ENCODE assay signal across 12 cellular contexts in genomic region chr1:204450461-204451257, GRCh38. TPM values are rescaled to one million over a fixed set of nuclear protein-coding genes. Genes with fewer than 3 reads are reported as not detected.
DNase-seq lines count a peak whose midpoint lies in the region; ATAC-seq, FAIRE-seq and TF ChIP-seq lines count a peak whose summit lies in the region.
"Had no signal": no experiment of that assay in that cellular context is flagged by ENCODE, and none has a peak within 500 bp of the region (broad histone marks: within the 10 kb centered on the region; RNA-seq: fewer than 3 reads in every experiment).

No MANE protein-coding gene starts in this region.

- no peaks in the 10 kb centered on the region for H3K9me3 ChIP-seq in BLaER1 treated with 17β-estradiol and CSF1 and Interleukin-3, amounts not matched to agents 10 nM and 100 nM (replicated peaks in 1 of 11)
- no peaks in the 10 kb centered on the region for H3K9me3 ChIP-seq in PC-3 (ENCODE audit: low read length)
- H3K9me3 ChIP-seq in pancreas = no peaks in the 10 kb centered on the region

- H2AFZ ChIP-seq in PC-3 (ENCODE audit: low read length) = 0 out of 2 replicates have a peak overlapping the region, but pooled peaks have one; percentile 4

- peaks cover 33 to 98% (median 84%) of the 10 kb centered on the region in 11 experiments for H3K36me3 ChIP-seq in BLaER1 treated with 17β-estradiol and CSF1 and Interleukin-3, amounts not matched to agents 10 nM and 100 nM
- H3K36me3 ChIP-seq in PC-3 (ENCODE audit: low read depth, low read length) (peaks cover 45% of the 10 kb centered on the region), pancreas (peaks cover 0 to 5% (median under 1%) of the 10 kb centered on the region in 3 donors)

- ATAC-seq in PC-3 (peak; percentile 71), Right ventricle myocardium inferior (peak; percentile 86), pancreas (peak; percentile 47 to 76 (median 68)), GM18517 (IDR thresholded peaks at IDR 0.05; ENCODE audit: unreplicated experiment) (no peak), GM21717 (IDR thresholded peaks at IDR 0.05; ENCODE audit: unreplicated experiment) (no peak), HG03521 (IDR thresholded peaks at IDR 0.05; ENCODE audit: unreplicated experiment) (no peak)
- ATAC-seq: WTC11 had no signal

- H3K27ac ChIP-seq in BLaER1 treated with 17β-estradiol and CSF1 and Interleukin-3, amounts not matched to agents 10 nM and 100 nM = peak overlapping the region in 10 of 11 experiments; percentile 9 to 74 (median 49); a peak in 18 of 22 replicates
- H3K27ac ChIP-seq in PC-3 (ENCODE audit: low read length) (peak overlapping the region; percentile 70), pancreas (peak overlapping the region in 2 of 4 donors; percentile 30 to 50)

- CTCF ChIA-PET in PC-3 (lab: Charles Lee) = interaction anchor here (0.6 to 1.6 kb wide), 3 partner anchors 43 to 840 kb away, joined by 3 to 7 read pairs (median 5); partner anchors contain the start of gene PIK3C2B

- no peaks in the 10 kb centered on the region for H3F3A ChIP-seq in PC-3 (ENCODE audit: low read length, unreplicated experiment)

- intact Hi-C loops in PC-3 (cut with micrococcal nuclease) = no loop called here
- intact Hi-C loops in Right ventricle myocardium inferior (cut with DNase I) = loop anchor here (2.0 kb wide), 1 partner anchor 16 kb away; no protein-coding TSS in a partner anchor
- intact Hi-C loops in pancreas (cut with DNase I) = loop anchor here in 1 of 3 donors (5.0 kb wide), 1 partner anchor 47 kb away; no protein-coding TSS in a partner anchor

- H3K79me2 ChIP-seq in PC-3 (ENCODE audit: low read length) = no peaks in the 10 kb centered on the region

- H3K9me2 ChIP-seq in PC-3 (replicated peaks; ENCODE audit: low read length) = no peaks in the 10 kb centered on the region

- H4K20me1 ChIP-seq in BLaER1 treated with 17β-estradiol and CSF1 and Interleukin-3, amounts not matched to agents 10 nM and 100 nM = peaks cover 0 to 6% (median 0%) of the 10 kb centered on the region in 11 experiments; a peak in 4 of 22 replicates
- H4K20me1 ChIP-seq in PC-3 (ENCODE audit: low read length) = no peaks in the 10 kb centered on the region

- no peak for FAIRE-seq in pancreas (lab: Jason Lieb, UNC)

- peaks cover 71 to 97% (median 87%) of the 10 kb centered on the region in 10 experiments for H3K4me1 ChIP-seq in BLaER1 treated with 17β-estradiol and CSF1 and Interleukin-3, amounts not matched to agents 10 nM and 100 nM
- peaks cover 31% of the 10 kb centered on the region for H3K4me1 ChIP-seq in PC-3 (ENCODE audit: insufficient read depth, low read length)
- no peaks in the 10 kb centered on the region for H3K4me1 ChIP-seq in pancreas

- H3K27me3 ChIP-seq in BLaER1 treated with 17β-estradiol and CSF1 and Interleukin-3, amounts not matched to agents 10 nM and 100 nM = no peaks in the 10 kb centered on the region
- H3K27me3 ChIP-seq in PC-3 (ENCODE audit: low read length) = no peaks in the 10 kb centered on the region
- H3K27me3 ChIP-seq in pancreas = no peaks in the 10 kb centered on the region

- TF ChIP-seq CTCF in PC-3 (conservative IDR thresholded peaks at IDR 0.05; ENCODE audit: low read depth, low read length) = no peak
- no peak for TF ChIP-seq CTCF in pancreas (IDR thresholded peaks at IDR 0.05)

- 46 to 54% methylated on average over 8 of the region's 8 CpGs for WGBS in pancreas, 2 donors

- BruUV-seq in PC-3 (replicated peaks; lab: Mats Ljungman, UMichigan) = no TSS peak

- H3K9ac ChIP-seq in BLaER1 treated with 17β-estradiol and CSF1 and Interleukin-3, amounts not matched to agents 10 nM and 100 nM = peak overlapping the region in 10 of 11 experiments; percentile 11 to 70 (median 52); a peak in 17 of 22 replicates
- peak overlapping the region; percentile 32; the same call in 1 of the 2 replicates for H3K9ac ChIP-seq in PC-3 (ENCODE audit: low read length)

- H3K4me2 ChIP-seq in BLaER1 treated with 17β-estradiol and CSF1 and Interleukin-3, amounts not matched to agents 10 nM and 100 nM = peak overlapping the region; percentile 44 to 90 (median 81)
- peak overlapping the region; percentile 56 for H3K4me2 ChIP-seq in PC-3 (ENCODE audit: low read length)

- POLR2A ChIA-PET in PC-3 (lab: Charles Lee; ENCODE audit: unreplicated experiment) = interaction anchor here (0.5 kb wide), 1 partner anchor 57 kb away, joined by 11 read pairs; no protein-coding TSS in a partner anchor

- peak; percentile 80 for DNase-seq in PC-3
- no peak for DNase-seq in Right ventricle myocardium inferior (ENCODE audit: missing footprints)
- DNase-seq in pancreas = peak in 3 of 6 donors; percentile 28 to 45 (median 38)
- DNase-seq in NCI-H146 treated with DMSO at 0.1 percent for 48 hours (lab: John Stamatoyannopoulos, UW; ENCODE audit: unreplicated experiment) = no peak
- DNase-seq: COR-L47, HCEC 1CT, NCI-H774 had no signal

- H3K4me3 ChIP-seq in BLaER1 treated with 17β-estradiol and CSF1 and Interleukin-3, amounts not matched to agents 10 nM and 100 nM = peak overlapping the region in 1 of 10 experiments; percentile 10; a peak in 1 of 20 replicates
- H3K4me3 ChIP-seq in PC-3 (ENCODE audit: low read length) (no peak overlapping the region), pancreas (no peak overlapping the region)

RNA-seq across cellular contexts. Expression of gene PPP1R15B, which starts 39.0 kb away (rescaled TPM):
- total RNA-seq in PC-3 (2014; rRNA removed) (50.7 and 57.5 TPM in 2 replicates), Right ventricle myocardium inferior (21.0 TPM), pancreas (10 to 100 TPM; 16.4 to 47.9 (median 23.4) TPM)
- 10 to 100 TPM in 1 of 2 donors, 1 to 10 TPM in 1; 7.8 to 11.8 TPM for polyA plus RNA-seq in pancreas

RNA-seq across cellular contexts. Expression of gene PIK3C2B, which starts 43.9 kb away (rescaled TPM):
- total RNA-seq in PC-3 (2014; rRNA removed) (34.7 and 35.3 TPM in 2 replicates), Right ventricle myocardium inferior (22.7 TPM), pancreas (10 to 100 TPM in 3 of 6 donors, 1 to 10 TPM in 3; 8.7 to 17.5 (median 9.7) TPM)
- 10 to 100 TPM in 1 of 2 donors, 1 to 10 TPM in 1; 5.4 to 13.1 TPM for polyA plus RNA-seq in pancreas

Comparison
In these comparisons a context has a peak if more than half of its experiments do, and no peak if none do; other contexts are left out.
1. ATAC-seq: peak in PC-3 (single experiment), Right ventricle myocardium inferior (single experiment) and pancreas (4 of 4); none in GM18517 (single experiment), GM21717 (single experiment) and HG03521 (single experiment).